Comparison of ENCODE assay signal across 1 cellular context in genomic region chr15:74568594-74568993, GRCh38.
TF ChIP-seq lines count a peak whose summit lies in the region.

No MANE protein-coding gene starts in this region.

TF ChIP-seq in WTC11, 78 proteins besides CTCF, POLR2A, EP300 and RAD21 (continued from another document):
- TF ChIP-seq MLX (CRISPR knock-in tag; IDR thresholded peaks at IDR 0.05) (no peak), NR3C1 (CRISPR knock-in tag; conservative IDR thresholded peaks at IDR 0.05; ENCODE audit: low read depth) (no peak), SOX15 (CRISPR knock-in tag; IDR thresholded peaks at IDR 0.05) (no peak), RORB (CRISPR knock-in tag; IDR thresholded peaks at IDR 0.05) (no peak)
